ENCODE assay signal across 13 cellular contexts in the genomic region with DNA sequence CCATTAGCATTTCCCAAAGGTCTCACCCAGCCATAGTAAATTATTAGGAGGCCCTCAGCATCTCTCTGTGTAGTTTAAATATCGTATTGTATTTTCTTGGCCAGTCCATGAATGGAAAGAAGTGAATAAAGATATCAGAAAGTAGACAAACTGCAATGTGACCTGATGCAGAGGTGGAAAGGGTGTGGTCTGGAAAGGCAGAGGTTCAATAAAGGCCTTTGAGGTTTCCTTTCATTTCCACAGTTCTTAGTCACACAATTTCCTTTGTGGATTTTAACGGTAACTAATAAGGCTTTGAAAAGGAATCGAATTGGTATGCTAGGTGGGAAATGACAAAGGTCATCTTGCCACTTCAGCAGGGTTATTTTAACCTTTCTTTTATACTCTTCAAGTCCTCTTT. TPM values are rescaled to one million over a fixed set of nuclear protein-coding genes. Genes with fewer than 3 reads are reported as not detected.
A peak's percentile ranks its signal among the peaks of the same experiment; 100 is the strongest.
DNase-seq lines count a peak whose midpoint lies in the region; FAIRE-seq and TF ChIP-seq lines count a peak whose summit lies in the region.
"Had no signal": no experiment of that assay in that cellular context is flagged by ENCODE, and none has a peak within 500 bp of the region (broad histone marks: within the 10 kb centered on the region; RNA-seq: fewer than 3 reads in every experiment).

No MANE protein-coding gene starts in this region.

- H3K27ac ChIP-seq in ACC112 (ENCODE audit: low read depth, low read length) (peak overlapping the region; percentile 94), neural progenitor cell (no peak overlapping the region)
- H3K27ac ChIP-seq: C4-2B, hepatocyte had no signal

- H3K9ac ChIP-seq in neural progenitor cell: no peak overlapping the region

- H2AFZ ChIP-seq in ACC112 (ENCODE audit: low read length, unreplicated experiment): no peak overlapping the region
- H2AFZ ChIP-seq in neural progenitor cell (replicated peaks): no peak overlapping the region
- H2AFZ ChIP-seq: hepatocyte had no signal

- no peaks in the 10 kb centered on the region for H3F3A ChIP-seq in neural progenitor cell (ENCODE audit: low read depth)

- no peaks in the 10 kb centered on the region for H4K20me1 ChIP-seq in neural progenitor cell (ENCODE audit: low read depth)

- H3K4me3 ChIP-seq in ACC112 (ENCODE audit: low read depth, low read length) (0 out of 2 replicates have a peak overlapping the region, but pooled peaks have one; percentile 4), neural progenitor cell (no peak overlapping the region)
- H3K4me3 ChIP-seq: hepatocyte had no signal

- H3K79me2 ChIP-seq in ACC112 (ENCODE audit: control insufficient read depth, insufficient read depth, low read length, unreplicated experiment) (peaks cover 3% of the 10 kb centered on the region), neural progenitor cell (ENCODE audit: low read depth) (no peaks in the 10 kb centered on the region)
- H3K79me2 ChIP-seq: hepatocyte had no signal

- peaks cover 18% of the 10 kb centered on the region for H3K36me3 Mint-ChIP-seq in activated naive CD8-positive, alpha-beta T cell
- H3K36me3 Mint-ChIP-seq in neural progenitor cell (no peaks in the 10 kb centered on the region), mesothelial cell of epicardium (no peaks in the 10 kb centered on the region), type B pancreatic cell (no peaks in the 10 kb centered on the region)

- H3K4me3 Mint-ChIP-seq in activated naive CD8-positive, alpha-beta T cell: peak overlapping the region; percentile 60
- H3K4me3 Mint-ChIP-seq in neural progenitor cell: no peak overlapping the region
- H3K4me3 Mint-ChIP-seq in mesothelial cell of epicardium: no peak overlapping the region
- no peak overlapping the region for H3K4me3 Mint-ChIP-seq in type B pancreatic cell

- no peak overlapping the region for H3K4me2 ChIP-seq in neural progenitor cell
- H3K4me2 ChIP-seq: hepatocyte had no signal

- DNase-seq in GM18507 (ENCODE audit: extremely low spot score, insufficient read length, low read depth) (no peak), neural progenitor cell (ENCODE audit: low spot score) (no peak), mesothelial cell of epicardium (ENCODE audit: low spot score in 2 of 2, unreplicated experiment in 2 of 2) (no peak), AG08396 (ENCODE audit: low spot score) (no peak), type B pancreatic cell (ENCODE audit: extremely low spot score, unreplicated experiment) (no peak), G401 (ENCODE audit: low spot score) (no peak)
- DNase-seq: activated effector memory CD4-positive, alpha-beta T cell treated with anti-CD3 and anti-CD28 coated beads, Interleukin-2, amount 50 U/mL, for 16 hours; erythroblast; NCI-H187 treated with DMSO at 0.1 percent for 48 hours had no signal

- in situ Hi-C loops in G401 (cut with HindIII; ENCODE audit: low sequenced_read_pairs): no loop called here

- H3K27ac Mint-ChIP-seq in activated naive CD8-positive, alpha-beta T cell: peak overlapping the region; percentile 93
- H3K27ac Mint-ChIP-seq in neural progenitor cell: peak overlapping the region; percentile 12
- no peak overlapping the region for H3K27ac Mint-ChIP-seq in mesothelial cell of epicardium
- H3K27ac Mint-ChIP-seq in type B pancreatic cell: no peak overlapping the region

- peaks cover 90% of the 10 kb centered on the region for H3K4me1 Mint-ChIP-seq in activated naive CD8-positive, alpha-beta T cell (ENCODE audit: low read depth)
- peaks cover 2% of the 10 kb centered on the region for H3K4me1 Mint-ChIP-seq in neural progenitor cell
- H3K4me1 Mint-ChIP-seq in mesothelial cell of epicardium: peaks cover 3% of the 10 kb centered on the region
- H3K4me1 Mint-ChIP-seq in type B pancreatic cell (ENCODE audit: unreplicated experiment): no peaks in the 10 kb centered on the region

- H3K27me3 ChIP-seq in ACC112 (ENCODE audit: insufficient read depth, low read length) (no peaks in the 10 kb centered on the region), neural progenitor cell (no peaks in the 10 kb centered on the region)
- H3K27me3 ChIP-seq: hepatocyte had no signal

- H3K9me3 Mint-ChIP-seq in activated naive CD8-positive, alpha-beta T cell (ENCODE audit: low read depth): no peaks in the 10 kb centered on the region
- H3K9me3 Mint-ChIP-seq in neural progenitor cell (no peaks in the 10 kb centered on the region), mesothelial cell of epicardium (no peaks in the 10 kb centered on the region), type B pancreatic cell (no peaks in the 10 kb centered on the region)

- peaks cover 45% of the 10 kb centered on the region for H3K4me1 ChIP-seq in ACC112 (ENCODE audit: control insufficient read depth, insufficient read depth, low read length, unreplicated experiment)
- no peaks in the 10 kb centered on the region for H3K4me1 ChIP-seq in neural progenitor cell

- TF ChIP-seq CTCF in neural progenitor cell (IDR thresholded peaks at IDR 0.05) (no peak), mesothelial cell of epicardium (IDR thresholded peaks at IDR 0.05; ENCODE audit: unreplicated experiment) (no peak), type B pancreatic cell (conservative IDR thresholded peaks at IDR 0.05) (no peak)

- H3K9me3 ChIP-seq in neural progenitor cell (ENCODE audit: low read depth): no peaks in the 10 kb centered on the region

- peak; percentile 31 for FAIRE-seq in GM18507 (lab: Jason Lieb, UNC)

- H3K27me3 Mint-ChIP-seq in activated naive CD8-positive, alpha-beta T cell: no peaks in the 10 kb centered on the region
- no peaks in the 10 kb centered on the region for H3K27me3 Mint-ChIP-seq in neural progenitor cell (ENCODE audit: insufficient read depth, low read depth)
- no peaks in the 10 kb centered on the region for H3K27me3 Mint-ChIP-seq in mesothelial cell of epicardium (ENCODE audit: low read depth)
- no peaks in the 10 kb centered on the region for H3K27me3 Mint-ChIP-seq in type B pancreatic cell

- no peaks in the 10 kb centered on the region for H3K36me3 ChIP-seq in ACC112 (ENCODE audit: insufficient read depth, low read length)
- no peaks in the 10 kb centered on the region for H3K36me3 ChIP-seq in neural progenitor cell

RNA-seq across cellular contexts. Expression of a gene that starts 20.1 kb away (rescaled TPM):
- total RNA-seq in neural progenitor cell (ENCODE audit: low replicate concordance): 14.6 and 17.2 TPM in 2 replicates
- total RNA-seq in mesothelial cell of epicardium: 19.0 to 21.1 TPM (median 20.6 TPM) in 3 replicates
- total RNA-seq in type B pancreatic cell (ENCODE audit: low replicate concordance): 7.0 and 19.2 TPM in 2 replicates
- total RNA-seq in G401 (2014; rRNA removed; shearing (Covaris generic)): not detected in 2 replicates

Comparison
In these comparisons a context has a peak if more than half of its experiments do, and no peak if none do; other contexts are left out.
1. H3K27ac Mint-ChIP-seq: peak in activated naive CD8-positive, alpha-beta T cell (single experiment) and neural progenitor cell (single experiment); none in mesothelial cell of epicardium (single experiment) and type B pancreatic cell (single experiment).